In the genomic region with DNA sequence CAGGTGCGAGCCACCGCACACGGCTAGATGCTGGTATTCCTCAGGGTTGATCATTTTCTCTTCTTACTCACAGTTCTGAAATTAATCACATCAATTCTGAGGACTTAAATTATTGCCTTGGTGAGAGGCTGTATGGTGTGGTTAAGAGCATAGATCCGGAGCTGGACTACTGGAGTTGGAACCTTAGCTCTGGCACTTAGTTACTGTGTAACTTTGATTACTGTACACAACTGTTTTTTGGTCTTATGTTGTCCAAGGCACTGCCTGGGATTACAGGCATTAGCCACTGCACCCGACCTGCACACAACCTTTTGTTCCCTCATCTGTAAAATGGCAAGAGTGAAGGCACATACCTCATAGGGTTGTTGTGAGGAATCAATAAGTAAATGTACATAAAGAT, we compare ENCODE assay signal across 1 cellular context.
TF ChIP-seq lines count a peak whose summit lies in the region.

No MANE protein-coding gene starts in this region.

TF ChIP-seq in HepG2, 621 proteins besides CTCF, POLR2A, EP300 and RAD21:
- TF ChIP-seq ZNF775 (CRISPR knock-in tag; IDR thresholded peaks at IDR 0.05; ENCODE audit: borderline replicate concordance) (no peak), ZNF253 (CRISPR knock-in tag; IDR thresholded peaks at IDR 0.05; ENCODE audit: borderline replicate concordance) (no peak), NR2C2 (CRISPR knock-in tag; IDR thresholded peaks at IDR 0.05; ENCODE audit: borderline replicate concordance) (no peak)
